In the genomic region with DNA sequence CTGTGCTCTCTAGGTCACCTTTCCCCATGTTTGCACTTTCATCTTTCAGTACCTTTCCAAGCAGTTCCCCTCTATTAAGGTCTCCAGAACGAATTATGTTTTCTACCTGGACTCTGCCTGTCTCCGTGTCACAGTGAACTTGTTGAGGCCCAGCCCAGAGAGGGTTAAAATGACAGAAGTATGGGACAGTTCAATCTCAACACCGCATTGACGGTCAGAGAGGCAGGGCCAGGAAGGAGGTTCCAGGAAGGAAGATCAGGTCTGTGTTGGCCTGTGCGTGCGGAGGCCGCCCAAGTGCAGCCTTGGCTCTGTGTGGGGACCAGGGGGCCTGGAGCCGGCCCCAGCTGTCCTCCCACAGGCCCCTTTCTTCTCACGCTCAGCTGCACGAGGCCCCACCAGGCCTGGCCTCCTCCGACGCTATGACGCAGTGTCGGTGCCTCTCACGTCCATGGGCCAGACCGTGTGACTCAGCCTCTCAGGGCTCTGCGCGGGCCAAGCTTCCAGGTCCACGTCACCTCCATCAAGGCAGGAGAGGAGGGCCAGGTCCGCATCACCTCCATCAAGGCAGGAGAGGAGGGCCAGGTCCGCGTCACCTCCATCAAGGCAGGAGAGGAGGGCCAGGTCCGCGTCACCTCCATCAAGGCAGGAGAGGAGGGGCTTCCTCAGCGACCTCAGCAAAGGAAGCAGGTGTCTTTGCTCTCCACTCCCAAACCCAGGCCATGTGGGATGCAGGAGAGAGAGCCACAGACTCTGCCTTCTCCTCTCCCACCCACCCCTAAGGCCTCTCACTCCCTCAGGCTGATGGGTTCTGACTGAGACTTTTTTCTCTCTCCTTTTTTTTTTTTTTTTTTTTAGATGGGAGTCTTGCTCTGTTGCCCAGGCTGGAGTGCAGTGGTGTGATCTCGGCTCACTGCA, we compare ENCODE assay signal across 1 cellular context.
TF ChIP-seq lines count a peak whose summit lies in the region.

No MANE protein-coding gene starts in this region.

TF ChIP-seq in HepG2, 621 proteins besides CTCF, POLR2A, EP300 and RAD21 (continued from another document):
- TF ChIP-seq, protein P1, sequence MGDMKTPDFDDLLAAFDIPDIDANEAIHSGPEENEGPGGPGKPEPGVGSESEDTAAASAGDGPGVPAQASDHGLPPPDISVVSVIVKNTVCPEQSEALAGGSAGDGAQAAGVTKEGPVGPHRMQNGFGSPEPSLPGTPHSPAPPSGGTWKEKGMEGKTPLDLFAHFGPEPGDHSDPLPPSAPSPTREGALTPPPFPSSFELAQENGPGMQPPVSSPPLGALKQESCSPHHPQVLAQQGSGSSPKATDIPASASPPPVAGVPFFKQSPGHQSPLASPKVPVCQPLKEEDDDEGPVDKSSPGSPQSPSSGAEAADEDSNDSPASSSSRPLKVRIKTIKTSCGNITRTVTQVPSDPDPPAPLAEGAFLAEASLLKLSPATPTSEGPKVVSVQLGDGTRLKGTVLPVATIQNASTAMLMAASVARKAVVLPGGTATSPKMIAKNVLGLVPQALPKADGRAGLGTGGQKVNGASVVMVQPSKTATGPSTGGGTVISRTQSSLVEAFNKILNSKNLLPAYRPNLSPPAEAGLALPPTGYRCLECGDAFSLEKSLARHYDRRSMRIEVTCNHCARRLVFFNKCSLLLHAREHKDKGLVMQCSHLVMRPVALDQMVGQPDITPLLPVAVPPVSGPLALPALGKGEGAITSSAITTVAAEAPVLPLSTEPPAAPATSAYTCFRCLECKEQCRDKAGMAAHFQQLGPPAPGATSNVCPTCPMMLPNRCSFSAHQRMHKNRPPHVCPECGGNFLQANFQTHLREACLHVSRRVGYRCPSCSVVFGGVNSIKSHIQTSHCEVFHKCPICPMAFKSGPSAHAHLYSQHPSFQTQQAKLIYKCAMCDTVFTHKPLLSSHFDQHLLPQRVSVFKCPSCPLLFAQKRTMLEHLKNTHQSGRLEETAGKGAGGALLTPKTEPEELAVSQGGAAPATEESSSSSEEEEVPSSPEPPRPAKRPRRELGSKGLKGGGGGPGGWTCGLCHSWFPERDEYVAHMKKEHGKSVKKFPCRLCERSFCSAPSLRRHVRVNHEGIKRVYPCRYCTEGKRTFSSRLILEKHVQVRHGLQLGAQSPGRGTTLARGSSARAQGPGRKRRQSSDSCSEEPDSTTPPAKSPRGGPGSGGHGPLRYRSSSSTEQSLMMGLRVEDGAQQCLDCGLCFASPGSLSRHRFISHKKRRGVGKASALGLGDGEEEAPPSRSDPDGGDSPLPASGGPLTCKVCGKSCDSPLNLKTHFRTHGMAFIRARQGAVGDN (CRISPR knock-in tag; IDR thresholded peaks at IDR 0.05), result peak; percentile 69
- TF ChIP-seq ZNF292 (CRISPR knock-in tag; IDR thresholded peaks at IDR 0.05; ENCODE audit: borderline replicate concordance, low read depth), result 0 out of 2 replicates have a peak, but pooled peaks have one; percentile 14
